In genomic region chr6:98747960-98748359, GRCh38 we compare ENCODE assay signal across 1 cellular context.
A peak's percentile ranks its signal among the peaks of the same experiment; 100 is the strongest.
TF ChIP-seq lines count a peak whose summit lies in the region.

No MANE protein-coding gene starts in this region.

TF ChIP-seq in SK-N-SH, 30 proteins besides CTCF, POLR2A, EP300 and RAD21 (continued from another document):
- no peak for TF ChIP-seq TAF1 (IDR thresholded peaks at IDR 0.05; ENCODE audit: borderline replicate concordance, low read depth, low read length)
- no peak for TF ChIP-seq NFIC (IDR thresholded peaks at IDR 0.05; ENCODE audit: borderline replicate concordance)
- TF ChIP-seq JUND (IDR thresholded peaks at IDR 0.05): peak; percentile 28; the same call in 1 of the 2 replicates
- TF ChIP-seq MAX (IDR thresholded peaks at IDR 0.05; ENCODE audit: low read depth): no peak
- TF ChIP-seq POLR2AphosphoS5 (IDR thresholded peaks at IDR 0.05; ENCODE audit: low read depth, low read length): no peak
- peak; percentile 28; the same call in 1 of the 2 replicates for TF ChIP-seq TCF12 (IDR thresholded peaks at IDR 0.05)
- no peak for TF ChIP-seq CHD2 (IDR thresholded peaks at IDR 0.05; ENCODE audit: low read length, partially characterized antibody)
- no peak for TF ChIP-seq IRF3 (IDR thresholded peaks at IDR 0.05; ENCODE audit: low read depth, low read length)
- TF ChIP-seq RXRA (IDR thresholded peaks at IDR 0.05; ENCODE audit: borderline replicate concordance, low read depth): no peak
- TF ChIP-seq PBX3 (IDR thresholded peaks at IDR 0.05): no peak
- no peak for TF ChIP-seq EZH2phosphoT487 (IDR thresholded peaks at IDR 0.05; ENCODE audit: borderline replicate concordance, low read depth)
- no peak for TF ChIP-seq SMC3 (IDR thresholded peaks at IDR 0.05; ENCODE audit: low read depth, low read length)
- TF ChIP-seq USF2 (IDR thresholded peaks at IDR 0.05; ENCODE audit: borderline replicate concordance, low read depth, low read length): no peak
